1 cellular context compared by ENCODE assay signal in the genomic region with DNA sequence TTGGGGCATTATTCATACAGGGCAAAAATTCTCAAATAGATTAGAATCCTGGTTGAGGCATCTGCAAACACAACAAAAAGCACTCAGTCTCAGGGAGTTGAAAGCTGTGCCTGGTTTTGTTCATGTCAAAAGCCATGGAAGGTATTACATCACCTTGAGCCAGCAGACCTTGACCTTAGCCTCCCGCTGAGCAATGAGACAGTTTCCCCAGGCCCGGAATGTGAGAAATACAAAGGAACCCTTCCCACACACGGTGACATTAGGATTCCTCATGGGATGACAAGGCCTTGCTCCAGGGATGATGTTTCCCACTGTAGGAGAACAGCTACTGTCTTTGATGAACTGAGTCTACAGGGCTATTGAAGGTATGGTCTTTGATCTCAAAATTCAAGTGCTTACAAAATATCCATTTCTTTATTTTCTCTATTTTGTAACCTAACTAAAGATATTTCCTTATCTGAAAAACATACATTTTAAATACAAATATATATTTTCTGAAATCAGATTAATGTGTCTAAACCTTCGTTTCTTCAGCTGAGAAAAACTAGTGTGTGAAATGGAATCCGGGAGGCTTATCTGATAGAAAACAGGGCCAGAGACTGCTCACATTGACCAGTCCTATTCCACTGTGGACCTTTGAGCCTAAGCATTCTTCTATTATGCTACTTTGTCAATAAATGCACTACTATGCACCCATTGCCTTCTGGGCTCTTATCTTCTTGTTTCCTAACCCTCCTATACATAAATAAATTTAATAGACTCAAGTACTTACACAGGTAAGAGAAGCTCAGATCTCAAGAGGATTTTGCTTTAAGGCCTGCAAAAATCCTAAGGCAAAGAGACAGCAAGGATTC.
A peak's percentile ranks its signal among the peaks of the same experiment; 100 is the strongest.
TF ChIP-seq lines count a peak whose summit lies in the region.

No MANE protein-coding gene starts in this region.

TF ChIP-seq in HepG2, 621 proteins besides CTCF, POLR2A, EP300 and RAD21 (continued from another document and continues in another):
- no peak; the same call in 1 of the 2 replicates for TF ChIP-seq ZBTB20 (CRISPR knock-in tag; IDR thresholded peaks at IDR 0.05; ENCODE audit: borderline replicate concordance, low read depth)
- no peak for TF ChIP-seq ZNF260 (CRISPR knock-in tag; IDR thresholded peaks at IDR 0.05; ENCODE audit: borderline replicate concordance, low read depth)
- TF ChIP-seq IKZF4 (CRISPR knock-in tag; IDR thresholded peaks at IDR 0.05; ENCODE audit: borderline replicate concordance, low read depth, not compliant biosample characterization) = no peak
- TF ChIP-seq ZNF878 (CRISPR knock-in tag; IDR thresholded peaks at IDR 0.05) = peak; percentile 50; the same call in 1 of the 2 replicates
- TF ChIP-seq, protein P1, sequence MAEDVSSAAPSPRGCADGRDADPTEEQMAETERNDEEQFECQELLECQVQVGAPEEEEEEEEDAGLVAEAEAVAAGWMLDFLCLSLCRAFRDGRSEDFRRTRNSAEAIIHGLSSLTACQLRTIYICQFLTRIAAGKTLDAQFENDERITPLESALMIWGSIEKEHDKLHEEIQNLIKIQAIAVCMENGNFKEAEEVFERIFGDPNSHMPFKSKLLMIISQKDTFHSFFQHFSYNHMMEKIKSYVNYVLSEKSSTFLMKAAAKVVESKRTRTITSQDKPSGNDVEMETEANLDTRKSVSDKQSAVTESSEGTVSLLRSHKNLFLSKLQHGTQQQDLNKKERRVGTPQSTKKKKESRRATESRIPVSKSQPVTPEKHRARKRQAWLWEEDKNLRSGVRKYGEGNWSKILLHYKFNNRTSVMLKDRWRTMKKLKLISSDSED (CRISPR knock-in tag; IDR thresholded peaks at IDR 0.05) = no peak
- peak; percentile 87 for TF ChIP-seq ZMYM4 (CRISPR knock-in tag; IDR thresholded peaks at IDR 0.05)
- TF ChIP-seq SNAPC2 (CRISPR knock-in tag; IDR thresholded peaks at IDR 0.05) = no peak
- TF ChIP-seq PHF8 (CRISPR knock-in tag; IDR thresholded peaks at IDR 0.05) = peak; percentile 32; the same call in 1 of the 2 replicates
- TF ChIP-seq U2AF2 (IDR thresholded peaks at IDR 0.05; ENCODE audit: low read depth, low read length) = no peak
- TF ChIP-seq HOXD1 (CRISPR knock-in tag; IDR thresholded peaks at IDR 0.05) = 0 out of 2 replicates have a peak, but pooled peaks have one; percentile 53
- no peak for TF ChIP-seq ZNF33B (CRISPR knock-in tag; IDR thresholded peaks at IDR 0.05)
- TF ChIP-seq LRRFIP1 (CRISPR knock-in tag; conservative IDR thresholded peaks at IDR 0.05) = no peak
- TF ChIP-seq HNRNPH1 (optimal IDR thresholded peaks at IDR 0.05; ENCODE audit: low read depth, low read length) = no peak
- TF ChIP-seq RBFOX2 (IDR thresholded peaks at IDR 0.05; ENCODE audit: low read depth, low read length) = no peak
- peak; percentile 80 for TF ChIP-seq ZNF629 (CRISPR knock-in tag; conservative IDR thresholded peaks at IDR 0.05)
- TF ChIP-seq ZUFSP (CRISPR knock-in tag; IDR thresholded peaks at IDR 0.05; ENCODE audit: borderline replicate concordance) = no peak
- TF ChIP-seq, protein P2, sequence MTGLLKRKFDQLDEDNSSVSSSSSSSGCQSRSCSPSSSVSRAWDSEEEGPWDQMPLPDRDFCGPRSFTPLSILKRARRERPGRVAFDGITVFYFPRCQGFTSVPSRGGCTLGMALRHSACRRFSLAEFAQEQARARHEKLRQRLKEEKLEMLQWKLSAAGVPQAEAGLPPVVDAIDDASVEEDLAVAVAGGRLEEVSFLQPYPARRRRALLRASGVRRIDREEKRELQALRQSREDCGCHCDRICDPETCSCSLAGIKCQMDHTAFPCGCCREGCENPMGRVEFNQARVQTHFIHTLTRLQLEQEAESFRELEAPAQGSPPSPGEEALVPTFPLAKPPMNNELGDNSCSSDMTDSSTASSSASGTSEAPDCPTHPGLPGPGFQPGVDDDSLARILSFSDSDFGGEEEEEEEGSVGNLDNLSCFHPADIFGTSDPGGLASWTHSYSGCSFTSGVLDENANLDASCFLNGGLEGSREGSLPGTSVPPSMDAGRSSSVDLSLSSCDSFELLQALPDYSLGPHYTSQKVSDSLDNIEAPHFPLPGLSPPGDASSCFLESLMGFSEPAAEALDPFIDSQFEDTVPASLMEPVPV (CRISPR knock-in tag; IDR thresholded peaks at IDR 0.05) = no peak
- TF ChIP-seq, protein P3, sequence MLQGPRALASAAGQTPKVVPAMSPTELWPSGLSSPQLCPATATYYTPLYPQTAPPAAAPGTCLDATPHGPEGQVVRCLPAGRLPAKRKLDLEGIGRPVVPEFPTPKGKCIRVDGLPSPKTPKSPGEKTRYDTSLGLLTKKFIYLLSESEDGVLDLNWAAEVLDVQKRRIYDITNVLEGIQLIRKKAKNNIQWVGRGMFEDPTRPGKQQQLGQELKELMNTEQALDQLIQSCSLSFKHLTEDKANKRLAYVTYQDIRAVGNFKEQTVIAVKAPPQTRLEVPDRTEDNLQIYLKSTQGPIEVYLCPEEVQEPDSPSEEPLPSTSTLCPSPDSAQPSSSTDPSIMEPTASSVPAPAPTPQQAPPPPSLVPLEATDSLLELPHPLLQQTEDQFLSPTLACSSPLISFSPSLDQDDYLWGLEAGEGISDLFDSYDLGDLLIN (CRISPR knock-in tag; IDR thresholded peaks at IDR 0.05; ENCODE audit: borderline replicate concordance) = no peak
- TF ChIP-seq BRF2 (CRISPR knock-in tag; IDR thresholded peaks at IDR 0.05) = no peak
- no peak for TF ChIP-seq ZNF777 (CRISPR knock-in tag; IDR thresholded peaks at IDR 0.05)
- TF ChIP-seq, protein P4, sequence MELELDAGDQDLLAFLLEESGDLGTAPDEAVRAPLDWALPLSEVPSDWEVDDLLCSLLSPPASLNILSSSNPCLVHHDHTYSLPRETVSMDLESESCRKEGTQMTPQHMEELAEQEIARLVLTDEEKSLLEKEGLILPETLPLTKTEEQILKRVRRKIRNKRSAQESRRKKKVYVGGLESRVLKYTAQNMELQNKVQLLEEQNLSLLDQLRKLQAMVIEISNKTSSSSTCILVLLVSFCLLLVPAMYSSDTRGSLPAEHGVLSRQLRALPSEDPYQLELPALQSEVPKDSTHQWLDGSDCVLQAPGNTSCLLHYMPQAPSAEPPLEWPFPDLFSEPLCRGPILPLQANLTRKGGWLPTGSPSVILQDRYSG (CRISPR knock-in tag; IDR thresholded peaks at IDR 0.05) = no peak
- TF ChIP-seq U2AF1 (optimal IDR thresholded peaks at IDR 0.05; ENCODE audit: low read depth, low read length) = no peak
- TF ChIP-seq FOXA3 (CRISPR knock-in tag; IDR thresholded peaks at IDR 0.05) = peak; percentile 85
- TF ChIP-seq DPF2 (CRISPR knock-in tag; IDR thresholded peaks at IDR 0.05; ENCODE audit: borderline replicate concordance, low read depth) = peak; percentile 92
- no peak for TF ChIP-seq PRDM4 (CRISPR knock-in tag; IDR thresholded peaks at IDR 0.05; ENCODE audit: borderline replicate concordance)
- peak; percentile 53 for TF ChIP-seq HDAC1 (CRISPR knock-in tag; IDR thresholded peaks at IDR 0.05)
- no peak for TF ChIP-seq ONECUT2 (CRISPR knock-in tag; IDR thresholded peaks at IDR 0.05)
- peak; percentile 75 for TF ChIP-seq ZMYM2 (CRISPR knock-in tag; IDR thresholded peaks at IDR 0.05)
- TF ChIP-seq, protein P5, sequence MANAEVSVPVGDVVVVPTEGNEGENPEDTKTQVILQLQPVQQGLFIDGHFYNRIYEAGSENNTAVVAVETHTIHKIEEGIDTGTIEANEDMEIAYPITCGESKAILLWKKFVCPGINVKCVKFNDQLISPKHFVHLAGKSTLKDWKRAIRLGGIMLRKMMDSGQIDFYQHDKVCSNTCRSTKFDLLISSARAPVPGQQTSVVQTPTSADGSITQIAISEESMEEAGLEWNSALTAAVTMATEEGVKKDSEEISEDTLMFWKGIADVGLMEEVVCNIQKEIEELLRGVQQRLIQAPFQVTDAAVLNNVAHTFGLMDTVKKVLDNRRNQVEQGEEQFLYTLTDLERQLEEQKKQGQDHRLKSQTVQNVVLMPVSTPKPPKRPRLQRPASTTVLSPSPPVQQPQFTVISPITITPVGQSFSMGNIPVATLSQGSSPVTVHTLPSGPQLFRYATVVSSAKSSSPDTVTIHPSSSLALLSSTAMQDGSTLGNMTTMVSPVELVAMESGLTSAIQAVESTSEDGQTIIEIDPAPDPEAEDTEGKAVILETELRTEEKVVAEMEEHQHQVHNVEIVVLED (CRISPR knock-in tag; IDR thresholded peaks at IDR 0.05; ENCODE audit: borderline replicate concordance) = no peak
- TF ChIP-seq ZNF10 (CRISPR knock-in tag; IDR thresholded peaks at IDR 0.05; ENCODE audit: borderline replicate concordance, low read depth) = no peak
- TF ChIP-seq ZNF891 (CRISPR knock-in tag; IDR thresholded peaks at IDR 0.05) = no peak
- TF ChIP-seq ZNF362 (CRISPR knock-in tag; IDR thresholded peaks at IDR 0.05; ENCODE audit: borderline replicate concordance) = peak; percentile 35; the same call in 1 of the 2 replicates
- no peak for TF ChIP-seq PLRG1 (conservative IDR thresholded peaks at IDR 0.05)
- TF ChIP-seq ZNF546 (CRISPR knock-in tag; conservative IDR thresholded peaks at IDR 0.05) = no peak
- peak; percentile 97 for TF ChIP-seq SALL1 (CRISPR knock-in tag; IDR thresholded peaks at IDR 0.05)
- TF ChIP-seq ERF (CRISPR knock-in tag; IDR thresholded peaks at IDR 0.05) = peak; percentile 82; the same call in 1 of the 2 replicates
- TF ChIP-seq SMARCC2 (IDR thresholded peaks at IDR 0.05) = no peak
- TF ChIP-seq ZNF772 (CRISPR knock-in tag; IDR thresholded peaks at IDR 0.05) = no peak
- TF ChIP-seq SAFB2 (CRISPR knock-in tag; IDR thresholded peaks at IDR 0.05; ENCODE audit: borderline replicate concordance, low read depth) = no peak
- no peak for TF ChIP-seq ZMAT3 (CRISPR knock-in tag; conservative IDR thresholded peaks at IDR 0.05)
